In the genomic region with DNA sequence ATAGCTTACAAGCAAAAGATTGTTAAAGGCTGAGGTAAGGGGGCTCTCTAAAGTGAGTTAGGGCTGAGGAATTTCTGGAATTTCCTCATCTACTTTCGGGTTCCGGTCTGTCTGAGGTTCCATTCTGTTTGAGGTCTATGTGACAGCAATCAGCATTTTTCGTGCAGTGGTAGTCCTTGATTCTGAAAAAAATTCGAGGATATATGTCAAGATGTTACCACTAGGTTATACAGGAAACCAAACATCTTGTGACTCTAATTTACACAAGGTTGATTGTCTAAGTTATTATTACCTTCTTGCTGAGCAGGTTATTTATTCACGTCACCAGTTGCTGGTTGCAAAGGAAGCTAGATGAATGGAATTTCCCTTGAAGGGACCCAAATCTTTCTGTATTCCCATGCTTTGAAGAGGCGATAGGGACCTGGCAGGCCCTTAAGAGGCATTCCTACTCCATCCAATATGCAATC, we compare ENCODE assay signal across 1 cellular context.
TF ChIP-seq lines count a peak whose summit lies in the region.

No MANE protein-coding gene starts in this region.

TF ChIP-seq in HepG2, 621 proteins besides CTCF, POLR2A, EP300 and RAD21:
- TF ChIP-seq ZNF660 (CRISPR knock-in tag; IDR thresholded peaks at IDR 0.05; ENCODE audit: borderline replicate concordance, low read depth) = no peak
- peak; percentile 76 for TF ChIP-seq RFX5 (IDR thresholded peaks at IDR 0.05; ENCODE audit: low read depth, low read length)
- TF ChIP-seq SCMH1 (CRISPR knock-in tag; IDR thresholded peaks at IDR 0.05; ENCODE audit: borderline replicate concordance) = no peak
- peak; percentile 52 for TF ChIP-seq TEAD3 (CRISPR knock-in tag; optimal IDR thresholded peaks at IDR 0.05; ENCODE audit: borderline replicate concordance)
